ENCODE assay signal across 1 cellular context in genomic region chr14:20686386-20687143, GRCh38.
TF ChIP-seq lines count a peak whose summit lies in the region.

No MANE protein-coding gene starts in this region.

TF ChIP-seq in HepG2, 621 proteins besides CTCF, POLR2A, EP300 and RAD21 (continued from another document and continues in another):
- TF ChIP-seq MIER2 (CRISPR knock-in tag; IDR thresholded peaks at IDR 0.05) (0 out of 2 replicates have a peak, but pooled peaks have one; percentile 46), JUNB (CRISPR knock-in tag; IDR thresholded peaks at IDR 0.05; ENCODE audit: borderline replicate concordance) (no peak), CEBPZ (IDR thresholded peaks at IDR 0.05; ENCODE audit: low read length) (no peak), ARID2 (CRISPR knock-in tag; IDR thresholded peaks at IDR 0.05; ENCODE audit: borderline replicate concordance) (no peak), ZNF678 (CRISPR knock-in tag; IDR thresholded peaks at IDR 0.05) (no peak), MAFK (conservative IDR thresholded peaks at IDR 0.05 in 1 of 2, IDR thresholded peaks at IDR 0.05 in 1 of 2; ENCODE audit: low read length in 2 of 2) (peak; percentile 73 to 77), SIN3B (IDR thresholded peaks at IDR 0.05; ENCODE audit: low read length) (no peak), ZNF713 (CRISPR knock-in tag; IDR thresholded peaks at IDR 0.05) (no peak), NRL (CRISPR knock-in tag; IDR thresholded peaks at IDR 0.05; ENCODE audit: borderline replicate concordance) (no peak), GATA4 (IDR thresholded peaks at IDR 0.05; ENCODE audit: borderline replicate concordance, low read depth) (peak; percentile 81; the same call in 1 of the 2 replicates), SUZ12 (IDR thresholded peaks at IDR 0.05; ENCODE audit: low read depth, low read length) (no peak), ZNF274 (CRISPR knock-in tag; IDR thresholded peaks at IDR 0.05) (no peak), ZNF777 (CRISPR knock-in tag; IDR thresholded peaks at IDR 0.05) (no peak), SNAPC2 (CRISPR knock-in tag; IDR thresholded peaks at IDR 0.05) (no peak), ZNF704 (CRISPR knock-in tag; IDR thresholded peaks at IDR 0.05; ENCODE audit: borderline replicate concordance) (no peak), ZNF17 (CRISPR knock-in tag; IDR thresholded peaks at IDR 0.05) (no peak), SOX6 (IDR thresholded peaks at IDR 0.05) (no peak), SOX6 (CRISPR knock-in tag; IDR thresholded peaks at IDR 0.05) (peak; percentile 99), ZC3H4 (CRISPR knock-in tag; IDR thresholded peaks at IDR 0.05; ENCODE audit: borderline replicate concordance) (peak; percentile 92), RARG (CRISPR knock-in tag; IDR thresholded peaks at IDR 0.05; ENCODE audit: low read depth) (no peak), ZNF660 (CRISPR knock-in tag; IDR thresholded peaks at IDR 0.05; ENCODE audit: borderline replicate concordance, low read depth) (no peak), GLI4 (CRISPR knock-in tag; IDR thresholded peaks at IDR 0.05; ENCODE audit: borderline replicate concordance) (no peak), PTBP1 (IDR thresholded peaks at IDR 0.05; ENCODE audit: low read depth, low read length, poor library complexity, severe bottlenecking) (no peak), ZFP82 (CRISPR knock-in tag; IDR thresholded peaks at IDR 0.05; ENCODE audit: borderline replicate concordance) (no peak), GATAD2A (CRISPR knock-in tag; IDR thresholded peaks at IDR 0.05) (peak; percentile 97), DNMT1 (CRISPR knock-in tag; IDR thresholded peaks at IDR 0.05) (no peak), SMC3 (IDR thresholded peaks at IDR 0.05; ENCODE audit: low read length) (no peak), ZNF251 (CRISPR knock-in tag; IDR thresholded peaks at IDR 0.05) (no peak), HNRNPK (IDR thresholded peaks at IDR 0.05; ENCODE audit: low read depth, low read length, poor library complexity, severe bottlenecking) (peak; percentile 9), SPEN (CRISPR knock-in tag; IDR thresholded peaks at IDR 0.05; ENCODE audit: low read depth) (no peak), SALL1 (CRISPR knock-in tag; IDR thresholded peaks at IDR 0.05) (peak; percentile 90; the same call in 1 of the 2 replicates), TOE1 (CRISPR knock-in tag; IDR thresholded peaks at IDR 0.05) (0 out of 2 replicates have a peak, but pooled peaks have one; percentile 58), FOXC1 (CRISPR knock-in tag; IDR thresholded peaks at IDR 0.05; ENCODE audit: borderline replicate concordance) (no peak), ZNF383 (CRISPR knock-in tag; IDR thresholded peaks at IDR 0.05; ENCODE audit: borderline replicate concordance) (no peak), EED (CRISPR knock-in tag; IDR thresholded peaks at IDR 0.05) (no peak), PHB2 (IDR thresholded peaks at IDR 0.05; ENCODE audit: partially characterized antibody) (no peak), GFI1 (CRISPR knock-in tag; IDR thresholded peaks at IDR 0.05; ENCODE audit: borderline replicate concordance) (peak; percentile 77), ATF1 (CRISPR knock-in tag; IDR thresholded peaks at IDR 0.05) (peak; percentile 64; the same call in 1 of the 2 replicates), ZNF547 (CRISPR knock-in tag; IDR thresholded peaks at IDR 0.05) (no peak), RFXAP (CRISPR knock-in tag; IDR thresholded peaks at IDR 0.05; ENCODE audit: borderline replicate concordance) (0 out of 2 replicates have a peak, but pooled peaks have one; percentile 61), ZNF331 (CRISPR knock-in tag; IDR thresholded peaks at IDR 0.05) (peak; percentile 84), HNRNPUL1 (IDR thresholded peaks at IDR 0.05; ENCODE audit: low read depth, low read length) (0 out of 2 replicates have a peak, but pooled peaks have one; percentile 48), XBP1 (CRISPR knock-in tag; IDR thresholded peaks at IDR 0.05) (no peak; the same call in 1 of the 2 replicates), IKZF4 (CRISPR knock-in tag; IDR thresholded peaks at IDR 0.05; ENCODE audit: borderline replicate concordance, low read depth, not compliant biosample characterization) (no peak), MLX (CRISPR knock-in tag; IDR thresholded peaks at IDR 0.05) (peak; percentile 96), ZNF550 (CRISPR knock-in tag; IDR thresholded peaks at IDR 0.05; ENCODE audit: borderline replicate concordance) (no peak), TGIF2 (CRISPR knock-in tag; IDR thresholded peaks at IDR 0.05) (peak; percentile 32; the same call in 1 of the 2 replicates), KLF15 (CRISPR knock-in tag; IDR thresholded peaks at IDR 0.05; ENCODE audit: borderline replicate concordance) (no peak; the same call in 1 of the 2 replicates), ZNF790 (CRISPR knock-in tag; IDR thresholded peaks at IDR 0.05; ENCODE audit: borderline replicate concordance) (no peak), ARNT (IDR thresholded peaks at IDR 0.05) (no peak), ZKSCAN1 (IDR thresholded peaks at IDR 0.05; ENCODE audit: low read length) (no peak), PITX1 (CRISPR knock-in tag; IDR thresholded peaks at IDR 0.05) (peak; percentile 91; the same call in 1 of the 2 replicates), SMAD1 (CRISPR knock-in tag; IDR thresholded peaks at IDR 0.05; ENCODE audit: borderline replicate concordance, low read depth) (no peak), ZNF142 (CRISPR knock-in tag; IDR thresholded peaks at IDR 0.05) (0 out of 2 replicates have a peak, but pooled peaks have one; percentile 47), ZXDC (CRISPR knock-in tag; IDR thresholded peaks at IDR 0.05) (no peak), E2F1 (CRISPR knock-in tag; IDR thresholded peaks at IDR 0.05) (no peak), ONECUT2 (CRISPR knock-in tag; IDR thresholded peaks at IDR 0.05) (peak; percentile 52; the same call in 1 of the 2 replicates)
